In the genomic region with DNA sequence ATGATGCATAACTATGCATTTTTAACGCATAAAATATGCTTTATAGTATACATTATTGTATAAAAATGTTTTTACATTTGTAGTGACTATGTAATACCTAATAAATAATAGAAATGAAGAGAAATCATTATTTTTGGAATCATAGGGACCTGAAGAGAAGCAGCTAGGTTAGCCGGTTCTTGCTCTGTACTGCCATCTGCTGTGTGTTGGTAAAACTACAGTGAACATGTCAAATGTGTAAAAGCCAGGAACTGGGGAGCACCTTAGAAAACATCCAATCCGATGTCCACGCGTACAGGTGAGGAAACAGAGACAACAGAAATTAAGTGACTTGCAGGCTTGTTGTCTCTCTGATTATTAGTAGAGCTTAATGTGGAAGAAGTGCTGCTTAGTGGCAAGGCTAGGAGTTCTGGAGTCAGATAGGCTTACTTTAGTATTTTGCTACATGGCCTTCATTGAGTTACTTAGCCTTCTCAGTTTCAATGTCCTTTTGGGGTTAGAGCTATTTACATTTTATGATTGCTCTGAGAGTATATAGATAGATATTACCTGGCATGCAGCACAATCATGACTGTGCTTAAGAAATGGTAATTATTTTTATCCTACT, we compare ENCODE assay signal across 8 cellular contexts.
DNase-seq lines count a peak whose midpoint lies in the region; ATAC-seq and TF ChIP-seq lines count a peak whose summit lies in the region.

No MANE protein-coding gene starts in this region.

- no peak overlapping the region for H3K4me2 ChIP-seq in OCI-LY1 (ENCODE audit: low read length)

- no TSS peak for BruUV-seq in Calu3 (replicated peaks; lab: Mats Ljungman, UMichigan)

- intact Hi-C loops in Calu3 (cut with micrococcal nuclease; ENCODE audit: unreplicated experiment) (loop anchor here (1.0 kb wide), 1 partner anchor 64 kb away; no protein-coding TSS in a partner anchor), ascending aorta (cut with DNase I) (loop anchor here (2.0 kb wide), 1 partner anchor 298 kb away; no protein-coding TSS in a partner anchor)

- no peaks in the 10 kb centered on the region for H3F3A ChIP-seq in OCI-LY1 (ENCODE audit: insufficient read depth, low read length)

- CTCF ChIA-PET in Calu3 (lab: Charles Lee), result interaction anchor here (0.6 kb wide), 1 partner anchor 298 kb away, joined by 3 read pairs; no protein-coding TSS in a partner anchor

- H3K27me3 ChIP-seq in OCI-LY1 (ENCODE audit: insufficient read depth, low read length), result no peaks in the 10 kb centered on the region
- no peaks in the 10 kb centered on the region for H3K27me3 ChIP-seq in ascending aorta

- peak; percentile 50 for TF ChIP-seq CTCF in Calu3 (IDR thresholded peaks at IDR 0.05; ENCODE audit: unreplicated experiment)
- TF ChIP-seq CTCF in OCI-LY1 (IDR thresholded peaks at IDR 0.05; ENCODE audit: low read length), result peak; percentile 55
- peak in 2 of 3 experiments; percentile 74 to 79 for TF ChIP-seq CTCF in ascending aorta (IDR thresholded peaks at IDR 0.05)

- peak; percentile 72 for ATAC-seq in GM19043 (IDR thresholded peaks at IDR 0.05; ENCODE audit: low read depth, unreplicated experiment)
- peak; percentile 57 for ATAC-seq in HG03575 (IDR thresholded peaks at IDR 0.05; ENCODE audit: extremely low read depth, insufficient number of reproducible peaks, low FRiP score, unreplicated experiment)
- no peak for ATAC-seq in HG03571 (IDR thresholded peaks at IDR 0.05; ENCODE audit: unreplicated experiment)

- H3K4me3 Mint-ChIP-seq in Calu3 (ENCODE audit: low read depth, unreplicated experiment), result no peak overlapping the region

- no peaks in the 10 kb centered on the region for H3K36me3 Mint-ChIP-seq in Calu3 (ENCODE audit: insufficient read depth, unreplicated experiment)

- no peak overlapping the region for H2AFZ ChIP-seq in OCI-LY1 (ENCODE audit: low read length)

- H3K4me1 ChIP-seq in OCI-LY1 (ENCODE audit: insufficient read depth, low read length, severe bottlenecking), result no peaks in the 10 kb centered on the region
- no peaks in the 10 kb centered on the region for H3K4me1 ChIP-seq in ascending aorta

- no peak overlapping the region for H3K27ac ChIP-seq in OCI-LY1 (ENCODE audit: low read depth, low read length, poor library complexity, severe bottlenecking)
- H3K27ac ChIP-seq in ascending aorta, result no peak overlapping the region

- H3K27me3 Mint-ChIP-seq in Calu3 (ENCODE audit: unreplicated experiment), result no peaks in the 10 kb centered on the region

- H3K4me3 ChIP-seq in OCI-LY1 (ENCODE audit: low read depth, low read length, poor library complexity, severe bottlenecking), result no peak overlapping the region
- no peak overlapping the region for H3K4me3 ChIP-seq in ascending aorta

- peaks cover 8% of the 10 kb centered on the region for H3K9me3 Mint-ChIP-seq in Calu3 (ENCODE audit: low read depth, unreplicated experiment)

- no peaks in the 10 kb centered on the region for H4K20me1 ChIP-seq in OCI-LY1 (ENCODE audit: insufficient read depth, low read length)

- H3K27ac Mint-ChIP-seq in Calu3 (ENCODE audit: unreplicated experiment), result no peak overlapping the region

- no peaks in the 10 kb centered on the region for H3K9me2 ChIP-seq in OCI-LY1 (ENCODE audit: low read depth, low read length)

- H3K36me3 ChIP-seq in OCI-LY1 (ENCODE audit: insufficient read depth, low read length), result no peaks in the 10 kb centered on the region
- H3K36me3 ChIP-seq in ascending aorta, result no peaks in the 10 kb centered on the region

- H3K9ac ChIP-seq in OCI-LY1 (ENCODE audit: low read length), result no peak overlapping the region

- H3K9me3 ChIP-seq in OCI-LY1 (ENCODE audit: low read length) (no peaks in the 10 kb centered on the region), ascending aorta (peaks cover 0 to 4% of the 10 kb centered on the region in 2 donors)

- no peaks in the 10 kb centered on the region for H3K4me1 Mint-ChIP-seq in Calu3 (ENCODE audit: low read depth, unreplicated experiment)

- H3K79me2 ChIP-seq in OCI-LY1 (ENCODE audit: insufficient read depth, low read length), result no peaks in the 10 kb centered on the region

- DNase-seq in Calu3, result peak; percentile 54
- DNase-seq in ascending aorta (ENCODE audit: low spot score in 2 of 2), result no peak
- peak; percentile 70 for DNase-seq in inferior parietal cortex (ENCODE audit: extremely low spot score)
- DNase-seq in stimulated activated CD4-positive, alpha-beta T cell treated with anti-CD3 and anti-CD28 coated beads, TNF-alpha, amount 100 ng/mL, for 24 hours (ENCODE audit: low read depth in 3 of 3), result peak in 2 of 3 experiments; percentile 1 to 3

Comparison
In these comparisons a context has a peak if more than half of its experiments do, and no peak if none do; other contexts are left out.
1. DNase-seq: peak in Calu3 (single experiment), inferior parietal cortex (single experiment) and stimulated activated CD4-positive, alpha-beta T cell treated with anti-CD3 and anti-CD28 coated beads, TNF-alpha, amount 100 ng/mL, for 24 hours (2 of 3); none in ascending aorta (0 of 2).
2. Peak in every context shown above with its lines, with median percentiles within 50 percentile points of each other: CTCF ChIP-seq.